ENCODE assay signal across 13 cellular contexts in genomic region chr3:71441925-71442620, GRCh38.
DNase-seq lines count a peak whose midpoint lies in the region; ATAC-seq lines count a peak whose summit lies in the region.
"Had no signal": no experiment of that assay in that cellular context is flagged by ENCODE, and none has a peak within 500 bp of the region (broad histone marks: within the 10 kb centered on the region; RNA-seq: fewer than 3 reads in every experiment).

No MANE protein-coding gene starts in this region.

- no peaks in the 10 kb centered on the region for H3K27me3 ChIP-seq in MG63
- H3K27me3 ChIP-seq in GM23248 (replicated peaks; ENCODE audit: insufficient read depth), result no peaks in the 10 kb centered on the region

- peak overlapping the region; percentile 51 for H3K4me3 Mint-ChIP-seq in activated naive CD4-positive, alpha-beta T cell treated with anti-CD3 and anti-CD28 coated beads, Interleukin-2, amount 50 U/mL, for 24 hours
- H3K4me3 Mint-ChIP-seq in T-helper 2 cell treated with Interferon-gamma antibody and Interleukin-4, amounts not matched to agents 5 μg/mL and 100 μg/mL, for 36 hours, result peak overlapping the region; percentile 76
- H3K4me3 Mint-ChIP-seq: GM23338 had no signal

- H3K9ac ChIP-seq in GM23248, result no peak overlapping the region

- DNase-seq in activated naive CD4-positive, alpha-beta T cell treated with anti-CD3 and anti-CD28 coated beads, Interleukin-2, amount 50 U/mL, for 16 hours, result no peak
- DNase-seq in T-helper 2 cell treated with Interferon-gamma antibody and Interleukin-4, amounts not matched to agents 5 μg/mL and 100 μg/mL, for 36 hours (ENCODE audit: low spot score), result no peak
- peak; percentile 21 for DNase-seq in germinal center (ENCODE audit: low spot score)
- no peak for DNase-seq in MG63
- no peak for DNase-seq in GM23248
- no peak for DNase-seq in NCI-H510A (lab: John Stamatoyannopoulos, UW)
- DNase-seq: NCI-H2171; occipital lobe; stimulated activated CD4-positive, alpha-beta T cell treated with anti-CD3 and anti-CD28 coated beads, Interleukin-12 subunit alpha, Interleukin-12 subunit beta, amount 100 ng/mL, for 4 hours had no signal

- H3K4me2 ChIP-seq in GM23248 (ENCODE audit: unreplicated experiment), result no peak overlapping the region
- H3K4me2 ChIP-seq: GM23338 had no signal

- no peaks in the 10 kb centered on the region for H4K20me1 ChIP-seq in GM23248 (ENCODE audit: insufficient read depth)

- H3K4me3 ChIP-seq in MG63 (no peak overlapping the region), GM23248 (no peak overlapping the region)
- H3K4me3 ChIP-seq: GM23338 had no signal

- H3K9me3 Mint-ChIP-seq in activated naive CD4-positive, alpha-beta T cell treated with anti-CD3 and anti-CD28 coated beads, Interleukin-2, amount 50 U/mL, for 24 hours, result no peaks in the 10 kb centered on the region
- no peaks in the 10 kb centered on the region for H3K9me3 Mint-ChIP-seq in T-helper 2 cell treated with Interferon-gamma antibody and Interleukin-4, amounts not matched to agents 5 μg/mL and 100 μg/mL, for 36 hours
- H3K9me3 Mint-ChIP-seq: GM23338 had no signal

- H3K9me3 ChIP-seq in MG63 (no peaks in the 10 kb centered on the region), GM23248 (ENCODE audit: low read depth) (no peaks in the 10 kb centered on the region)

- peaks cover 48% of the 10 kb centered on the region for H3K79me2 ChIP-seq in GM23248 (ENCODE audit: insufficient read depth)

- no peaks in the 10 kb centered on the region for H3F3A ChIP-seq in GM23248 (ENCODE audit: insufficient read depth)

- H3K36me3 Mint-ChIP-seq in activated naive CD4-positive, alpha-beta T cell treated with anti-CD3 and anti-CD28 coated beads, Interleukin-2, amount 50 U/mL, for 24 hours, result peaks cover 3% of the 10 kb centered on the region
- H3K36me3 Mint-ChIP-seq in T-helper 2 cell treated with Interferon-gamma antibody and Interleukin-4, amounts not matched to agents 5 μg/mL and 100 μg/mL, for 36 hours (ENCODE audit: low read depth), result peaks cover 34% of the 10 kb centered on the region

- H3K4me1 ChIP-seq in GM23248 (ENCODE audit: insufficient read depth), result peaks cover 16% of the 10 kb centered on the region

- H3K27ac ChIP-seq in GM23248, result no peak overlapping the region

- H3K27me3 Mint-ChIP-seq in activated naive CD4-positive, alpha-beta T cell treated with anti-CD3 and anti-CD28 coated beads, Interleukin-2, amount 50 U/mL, for 24 hours, result no peaks in the 10 kb centered on the region
- no peaks in the 10 kb centered on the region for H3K27me3 Mint-ChIP-seq in T-helper 2 cell treated with Interferon-gamma antibody and Interleukin-4, amounts not matched to agents 5 μg/mL and 100 μg/mL, for 36 hours (ENCODE audit: low read depth)

- peaks cover 96% of the 10 kb centered on the region for H3K4me1 Mint-ChIP-seq in activated naive CD4-positive, alpha-beta T cell treated with anti-CD3 and anti-CD28 coated beads, Interleukin-2, amount 50 U/mL, for 24 hours
- H3K4me1 Mint-ChIP-seq in T-helper 2 cell treated with Interferon-gamma antibody and Interleukin-4, amounts not matched to agents 5 μg/mL and 100 μg/mL, for 36 hours (ENCODE audit: low read depth), result peaks cover 80% of the 10 kb centered on the region

- in situ Hi-C loops in GM23248 (cut with MboI), result no loop called here

- H2AFZ ChIP-seq in GM23248, result no peak overlapping the region
- H2AFZ ChIP-seq: GM23338 had no signal

- no peaks in the 10 kb centered on the region for H3K9me2 ChIP-seq in GM23248 (ENCODE audit: insufficient read depth)

- ATAC-seq in HG03108 (IDR thresholded peaks at IDR 0.05; ENCODE audit: unreplicated experiment), result no peak
- ATAC-seq: activated CD4-positive, CD25-positive, alpha-beta regulatory T cell treated with anti-CD3 and anti-CD28 coated beads, Interleukin-2, amount 50 U/mL, for 24 hours; GM23338 had no signal

- WGBS in GM23248 (ENCODE audit: low coverage in 1 of 2, low lambda C conversion rate in 2 of 2, missing lambda C conversion rate in 2 of 2), 2 experiments, result 89 to 92% methylated on average over 11 of the region's 11 CpGs

- peak overlapping the region; percentile 94 for H3K27ac Mint-ChIP-seq in activated naive CD4-positive, alpha-beta T cell treated with anti-CD3 and anti-CD28 coated beads, Interleukin-2, amount 50 U/mL, for 24 hours
- H3K27ac Mint-ChIP-seq in T-helper 2 cell treated with Interferon-gamma antibody and Interleukin-4, amounts not matched to agents 5 μg/mL and 100 μg/mL, for 36 hours, result peak overlapping the region; percentile 88
- H3K27ac Mint-ChIP-seq: GM23338 had no signal

- H3K36me3 ChIP-seq in MG63 (no peaks in the 10 kb centered on the region), GM23248 (ENCODE audit: low read depth) (no peaks in the 10 kb centered on the region)
